Comparison of ENCODE assay signal across 1 cellular context in the genomic region with DNA sequence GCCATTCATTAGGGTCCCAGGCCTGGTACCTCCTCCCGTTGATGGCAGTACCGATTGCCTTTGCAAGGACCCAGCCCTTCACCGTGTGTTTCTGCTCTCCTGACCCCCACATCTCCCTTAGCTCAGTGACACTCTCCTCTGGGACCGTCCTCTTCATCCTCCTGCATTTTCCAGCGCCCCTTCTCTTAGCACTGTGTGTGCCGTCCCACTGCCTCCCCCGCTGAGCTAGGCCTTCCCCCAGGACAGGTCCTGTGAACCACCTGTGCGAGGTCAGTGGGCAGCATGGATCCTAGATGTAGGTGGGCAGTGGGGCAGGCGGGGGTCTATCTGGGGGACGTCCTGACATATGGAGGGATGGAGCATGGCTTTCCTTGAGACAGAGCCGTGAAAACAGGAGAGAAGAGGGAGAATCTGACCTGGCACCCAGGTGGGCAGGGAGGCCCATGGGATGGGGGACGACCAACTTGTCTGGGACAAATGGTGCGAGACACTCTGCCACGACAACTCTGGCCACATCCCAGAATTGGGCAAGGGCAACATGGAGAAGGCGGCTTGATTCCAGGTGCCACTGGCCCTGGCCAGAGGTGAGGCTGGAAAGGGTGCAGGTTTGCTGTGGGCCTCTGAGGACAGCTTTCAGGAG.
TF ChIP-seq lines count a peak whose summit lies in the region.

No MANE protein-coding gene starts in this region.

TF ChIP-seq in IMR-90, 13 proteins besides CTCF, POLR2A, EP300 and RAD21:
- TF ChIP-seq MAFK (IDR thresholded peaks at IDR 0.05; ENCODE audit: low read depth, low read length) (no peak), NFE2L2 (IDR thresholded peaks at IDR 0.05; ENCODE audit: low read depth, low read length) (no peak), FOS (IDR thresholded peaks at IDR 0.05; ENCODE audit: low read depth, low read length) (no peak), RCOR1 (IDR thresholded peaks at IDR 0.05; ENCODE audit: insufficient replicate concordance, low read length) (peak; percentile 56), CHD1 (IDR thresholded peaks at IDR 0.05; ENCODE audit: low read depth, low read length) (no peak), RFX5 (IDR thresholded peaks at IDR 0.05; ENCODE audit: low read depth, low read length) (no peak)
- TF ChIP-seq, protein P1, sequence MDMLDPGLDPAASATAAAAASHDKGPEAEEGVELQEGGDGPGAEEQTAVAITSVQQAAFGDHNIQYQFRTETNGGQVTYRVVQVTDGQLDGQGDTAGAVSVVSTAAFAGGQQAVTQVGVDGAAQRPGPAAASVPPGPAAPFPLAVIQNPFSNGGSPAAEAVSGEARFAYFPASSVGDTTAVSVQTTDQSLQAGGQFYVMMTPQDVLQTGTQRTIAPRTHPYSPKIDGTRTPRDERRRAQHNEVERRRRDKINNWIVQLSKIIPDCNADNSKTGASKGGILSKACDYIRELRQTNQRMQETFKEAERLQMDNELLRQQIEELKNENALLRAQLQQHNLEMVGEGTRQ (IDR thresholded peaks at IDR 0.05; ENCODE audit: low read depth, low read length), result no peak
